Comparison of ENCODE assay signal across 8 cellular contexts in the genomic region with DNA sequence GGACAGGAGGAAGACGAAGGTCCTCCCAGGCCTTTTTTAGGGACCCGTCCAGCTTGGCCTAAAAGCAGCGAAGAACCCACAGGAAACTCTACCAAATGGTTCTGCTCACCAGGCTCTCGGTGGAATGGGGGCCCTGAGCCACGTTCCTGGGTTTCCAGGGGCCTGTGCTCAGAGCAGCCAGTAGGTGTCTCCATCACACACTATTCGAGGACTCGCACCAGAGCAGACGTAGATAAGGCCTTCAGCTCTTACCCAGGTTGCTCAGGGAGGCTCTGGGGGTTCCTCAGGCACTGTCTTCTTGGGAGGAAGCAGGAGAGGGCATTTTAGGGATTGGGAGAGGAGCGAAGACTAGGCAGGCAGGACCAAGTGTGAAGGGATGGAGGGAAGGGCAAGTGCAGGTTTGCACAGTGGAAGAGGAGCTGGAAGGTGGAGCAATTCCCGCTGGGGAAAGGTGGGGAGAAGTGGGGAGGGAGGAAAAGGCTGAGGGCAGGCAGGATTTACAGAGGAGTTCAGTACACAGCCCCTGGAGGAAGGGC.
DNase-seq lines count a peak whose midpoint lies in the region; ATAC-seq, FAIRE-seq and TF ChIP-seq lines count a peak whose summit lies in the region.

No MANE protein-coding gene starts in this region.

- no peaks in the 10 kb centered on the region for H3K9me1 ChIP-seq in keratinocyte (ENCODE audit: control insufficient read depth, extremely low read depth, insufficient read depth, low read length)

- no peaks in the 10 kb centered on the region for H3K36me3 ChIP-seq in WERI-Rb-1
- no peaks in the 10 kb centered on the region for H3K36me3 ChIP-seq in mammary epithelial cell (ENCODE audit: insufficient read depth, low read length)
- no peaks in the 10 kb centered on the region for H3K36me3 ChIP-seq in keratinocyte (ENCODE audit: control insufficient read depth in 2 of 2, extremely low read depth in 1 of 2, insufficient read depth in 2 of 2, low read length in 2 of 2)

- H2AFZ ChIP-seq in mammary epithelial cell (ENCODE audit: low read depth, low read length): peak overlapping the region; percentile 6
- H2AFZ ChIP-seq in keratinocyte (ENCODE audit: control insufficient read depth, low read length): no peak overlapping the region

- dilution Hi-C loops in mammary epithelial cell (cut with HindIII; ENCODE audit: low sequenced_read_pairs) (no loop called here), keratinocyte (cut with MboI; ENCODE audit: extremely low pct_ligation_motif_present, low sequenced_read_pairs) (no loop called here)

- BruUV-seq in mammary epithelial cell (replicated peaks; lab: Mats Ljungman, UMichigan): no TSS peak

- H3K27ac ChIP-seq in WERI-Rb-1: no peak overlapping the region
- H3K27ac ChIP-seq in mammary epithelial cell (ENCODE audit: insufficient read depth, low read depth, low read length): no peak overlapping the region
- no peak overlapping the region for H3K27ac ChIP-seq in keratinocyte (ENCODE audit: control insufficient read depth, insufficient read depth, low read length)

- FAIRE-seq in D721Med (lab: Jason Lieb, UNC) (no peak), keratinocyte (lab: Jason Lieb, UNC) (peak; percentile 74)

- DNase-seq in D721Med (ENCODE audit: insufficient read length, low spot score) (peak; percentile 59), HFF-Myc (ENCODE audit: extremely low read depth, low read depth) (peak; percentile 44), NCI-H2107 (lab: John Stamatoyannopoulos, UW) (peak; percentile 47), WERI-Rb-1 (peak; percentile 75), mammary epithelial cell (peak; percentile 28), keratinocyte (ENCODE audit: low read depth, low spot score) (peak; percentile 5)
- DNase-seq in stimulated activated CD4-positive, alpha-beta T cell treated with anti-CD3 and anti-CD28 coated beads, Interleukin-1b, Interleukin-23, amount 100 ng/mL, for 1 hour (ENCODE audit: low read depth in 2 of 2): peak; percentile 12 to 33

- WGBS in mammary epithelial cell (ENCODE audit: low coverage, missing lambda C conversion rate): 19% methylated on average over 6 of the region's 10 CpGs

- H4K20me1 ChIP-seq in mammary epithelial cell (ENCODE audit: insufficient read depth, low read length) (no peaks in the 10 kb centered on the region), keratinocyte (ENCODE audit: control insufficient read depth, extremely low read depth, insufficient read depth, low read length) (no peaks in the 10 kb centered on the region)

- H3K4me2 ChIP-seq in mammary epithelial cell (ENCODE audit: insufficient read depth, low read depth, low read length) (no peak overlapping the region), keratinocyte (ENCODE audit: control insufficient read depth, extremely low read depth, insufficient read depth, low read depth, low read length) (no peak overlapping the region)

- CTCF ChIA-PET in mammary epithelial cell (lab: Charles Lee; ENCODE audit: low non-redundant PET): interaction anchor here (0.5 kb wide), 1 partner anchor 530 kb away, joined by 3 read pairs; no protein-coding TSS in a partner anchor

- no peak for ATAC-seq in GM18520 (IDR thresholded peaks at IDR 0.05; ENCODE audit: unreplicated experiment)

- H3K4me3 ChIP-seq in HFF-Myc (replicated peaks; ENCODE audit: low read depth, low read length) (no peak overlapping the region), WERI-Rb-1 (ENCODE audit: low read depth, low read length) (no peak overlapping the region), mammary epithelial cell (replicated peaks in 1 of 3; ENCODE audit: insufficient read depth in 1 of 3, low read depth in 2 of 3, low read length in 3 of 3) (no peak overlapping the region), keratinocyte (ENCODE audit: control insufficient read depth in 2 of 3, extremely low read depth in 1 of 3, insufficient read depth in 2 of 3, low read depth in 1 of 3, low read length in 3 of 3) (no peak overlapping the region)

- no peaks in the 10 kb centered on the region for H3K79me2 ChIP-seq in mammary epithelial cell (ENCODE audit: insufficient read depth, low read length)
- H3K79me2 ChIP-seq in keratinocyte (ENCODE audit: control insufficient read depth, insufficient read depth, low read length): no peaks in the 10 kb centered on the region

- H3K27me3 ChIP-seq in WERI-Rb-1 (ENCODE audit: insufficient read depth, low read depth, severe bottlenecking) (peaks cover 34% of the 10 kb centered on the region), mammary epithelial cell (ENCODE audit: insufficient read depth, low read length) (no peaks in the 10 kb centered on the region), keratinocyte (ENCODE audit: control insufficient read depth, extremely low read depth, insufficient read depth, low read length) (no peaks in the 10 kb centered on the region)

- H3K4me1 ChIP-seq in mammary epithelial cell (ENCODE audit: insufficient read depth, low read length) (no peaks in the 10 kb centered on the region), keratinocyte (ENCODE audit: control insufficient read depth, extremely low read depth, insufficient read depth, low read length) (no peaks in the 10 kb centered on the region)

- peak; percentile 91 for TF ChIP-seq CTCF in D721Med (IDR thresholded peaks at IDR 0.05; ENCODE audit: insufficient read depth, missing control alignments)
- peak; percentile 87 for TF ChIP-seq CTCF in HFF-Myc (IDR thresholded peaks at IDR 0.05; ENCODE audit: low read depth, low read length, missing control alignments)
- TF ChIP-seq CTCF in WERI-Rb-1 (IDR thresholded peaks at IDR 0.05; ENCODE audit: low read depth, low read length): peak; percentile 94
- peak; percentile 65 to 91 for TF ChIP-seq CTCF in mammary epithelial cell (conservative IDR thresholded peaks at IDR 0.05 in 1 of 2, IDR thresholded peaks at IDR 0.05 in 1 of 2; ENCODE audit: extremely low read depth in 1 of 2, insufficient read depth in 1 of 2, low read depth in 1 of 2, low read length in 2 of 2)
- TF ChIP-seq CTCF in keratinocyte (optimal IDR thresholded peaks at IDR 0.05 in 1 of 3, IDR thresholded peaks at IDR 0.05 in 1 of 3, conservative IDR thresholded peaks at IDR 0.05 in 1 of 3; ENCODE audit: extremely low read depth in 1 of 3, insufficient read depth in 2 of 3, low read length in 3 of 3): peak; percentile 83 to 91 (median 86)

- in situ Hi-C loops in mammary epithelial cell (cut with MboI; ENCODE audit: low sequenced_read_pairs in 2 of 2): loop anchor here (10.0 to 25.0 kb wide), 2 partner anchors 691 to 693 kb away; no protein-coding TSS in a partner anchor

- H3K9me3 ChIP-seq in WERI-Rb-1 (ENCODE audit: severe bottlenecking): peaks cover 2% of the 10 kb centered on the region
- H3K9me3 ChIP-seq in mammary epithelial cell (replicated peaks; ENCODE audit: insufficient read depth, low read length): no peaks in the 10 kb centered on the region
- H3K9me3 ChIP-seq in keratinocyte (ENCODE audit: control insufficient read depth, low read depth, low read length): no peaks in the 10 kb centered on the region

- intact Hi-C loops in mammary epithelial cell (cut with micrococcal nuclease): loop anchor here (1.0 kb wide), 4 partner anchors 262 to 871 kb away; no protein-coding TSS in a partner anchor

- H3K9ac ChIP-seq in mammary epithelial cell (ENCODE audit: insufficient read depth, low read length) (no peak overlapping the region), keratinocyte (ENCODE audit: control insufficient read depth, extremely low read depth, insufficient read depth, low read length) (no peak overlapping the region)

Comparison
In these comparisons a context has a peak if more than half of its experiments do, and no peak if none do; other contexts are left out.
1. DNase-seq: peak in every context shown above with its lines; median percentile 75 in WERI-Rb-1; 59 in D721Med; 47 in NCI-H2107; 44 in HFF-Myc; 28 in mammary epithelial cell; 22 in stimulated activated CD4-positive, alpha-beta T cell treated with anti-CD3 and anti-CD28 coated beads, Interleukin-1b, Interleukin-23, amount 100 ng/mL, for 1 hour; 5 in keratinocyte.